8 cellular contexts compared by ENCODE assay signal in genomic region chr7:101754432-101755159, GRCh38.
DNase-seq lines count a peak whose midpoint lies in the region; ATAC-seq and TF ChIP-seq lines count a peak whose summit lies in the region.

No MANE protein-coding gene starts in this region.

- H4K20me1 ChIP-seq in DND-41 (ENCODE audit: insufficient read depth, low read length), result no peaks in the 10 kb centered on the region

- peak overlapping the region; percentile 86 for H3K27ac Mint-ChIP-seq in MCF 10A (ENCODE audit: low read depth, unreplicated experiment)

- H3K27me3 ChIP-seq in DND-41 (ENCODE audit: insufficient read depth, low read length, poor library complexity), result no peaks in the 10 kb centered on the region
- H3K27me3 ChIP-seq in muscle layer of duodenum (ENCODE audit: low read depth, low read length), result no peaks in the 10 kb centered on the region

- H3K36me3 ChIP-seq in DND-41 (ENCODE audit: insufficient read depth, low read length), result no peaks in the 10 kb centered on the region
- H3K36me3 ChIP-seq in muscle layer of duodenum (ENCODE audit: control insufficient read depth in 1 of 2, insufficient read depth in 2 of 2, low read length in 2 of 2), result no peaks in the 10 kb centered on the region

- H2AFZ ChIP-seq in DND-41 (ENCODE audit: low read depth, low read length), result peak overlapping the region; percentile 90

- peak overlapping the region; percentile 4 to 53; a peak in 3 of 4 replicates for H3K4me3 ChIP-seq in DND-41 (ENCODE audit: low read depth in 1 of 2, low read length in 2 of 2)
- H3K4me3 ChIP-seq in muscle layer of duodenum (ENCODE audit: low read depth in 1 of 2, low read length in 2 of 2), result peak overlapping the region; percentile 69 to 84

- intact Hi-C loops in MCF 10A (cut with micrococcal nuclease) (loop anchor here (2.0 kb wide), 1 partner anchor 38 kb away; no protein-coding TSS in a partner anchor), posterior vena cava (cut with DNase I) (no loop called here)

- no TSS peak for BruUV-seq in MCF 10A (replicated peaks; lab: Mats Ljungman, UMichigan)

- no peak for TF ChIP-seq CTCF in DND-41 (IDR thresholded peaks at IDR 0.05; ENCODE audit: borderline replicate concordance, extremely low read depth, low read length, poor library complexity, severe bottlenecking)
- no peak for TF ChIP-seq CTCF in MCF 10A (IDR thresholded peaks at IDR 0.05; ENCODE audit: unreplicated experiment)

- H3K4me1 ChIP-seq in DND-41 (ENCODE audit: insufficient read depth, low read length) (peaks cover 21% of the 10 kb centered on the region), muscle layer of duodenum (ENCODE audit: control insufficient read depth in 1 of 2, insufficient read depth in 2 of 2, low read length in 2 of 2) (no peaks in the 10 kb centered on the region)

- H3K27me3 Mint-ChIP-seq in MCF 10A (ENCODE audit: insufficient read depth, unreplicated experiment), result no peaks in the 10 kb centered on the region

- POLR2A ChIA-PET in MCF 10A (lab: Yijun Ruan, JAX), result no interaction called here

- peak overlapping the region; percentile 78 for H3K4me3 Mint-ChIP-seq in MCF 10A (ENCODE audit: unreplicated experiment)

- no peaks in the 10 kb centered on the region for H3K36me3 Mint-ChIP-seq in MCF 10A (ENCODE audit: insufficient read depth, unreplicated experiment)

- peaks cover 5% of the 10 kb centered on the region for H3K4me1 Mint-ChIP-seq in MCF 10A (ENCODE audit: insufficient read depth, unreplicated experiment)

- ATAC-seq in DND-41 (ENCODE audit: insufficient read depth, low read depth) (peak; percentile 82), HG03280 (IDR thresholded peaks at IDR 0.05; ENCODE audit: unreplicated experiment) (no peak), GM19395 (IDR thresholded peaks at IDR 0.05; ENCODE audit: unreplicated experiment) (no peak)

- H3K9ac ChIP-seq in DND-41 (ENCODE audit: low read depth, low read length), result peak overlapping the region; percentile 38

- H3K9me3 Mint-ChIP-seq in MCF 10A (ENCODE audit: unreplicated experiment), result no peaks in the 10 kb centered on the region

- H3K9me3 ChIP-seq in DND-41 (ENCODE audit: insufficient read depth, low read length, severe bottlenecking) (no peaks in the 10 kb centered on the region), muscle layer of duodenum (ENCODE audit: control insufficient read depth in 1 of 2, low read length in 2 of 2) (no peaks in the 10 kb centered on the region)

- H3K4me2 ChIP-seq in DND-41 (ENCODE audit: insufficient read depth, low read length), result peak overlapping the region; percentile 67

- CTCF ChIA-PET in MCF 10A (lab: Yijun Ruan, JAX), result no interaction called here

- peak; percentile 58 for DNase-seq in DND-41
- DNase-seq in NCI-H1694 (lab: John Stamatoyannopoulos, UW), result peak; percentile 41
- DNase-seq in MCF 10A (ENCODE audit: unreplicated experiment), result peak; percentile 59
- DNase-seq in posterior vena cava (ENCODE audit: low spot score), result no peak
- DNase-seq in HUDEP-2 (lab: John Stamatoyannopoulos, UW; ENCODE audit: unreplicated experiment in 76 of 76), result no peak

- H3K79me2 ChIP-seq in DND-41 (ENCODE audit: insufficient read depth, low read length), result no peaks in the 10 kb centered on the region

- peak overlapping the region; percentile 67 for H3K27ac ChIP-seq in DND-41 (ENCODE audit: low read length)
- peak overlapping the region; percentile 29 for H3K27ac ChIP-seq in muscle layer of duodenum (ENCODE audit: low read length)

Comparison
In these comparisons a context has a peak if more than half of its experiments do, and no peak if none do; other contexts are left out.
1. DNase-seq: peak in DND-41 (single experiment), NCI-H1694 (single experiment) and MCF 10A (single experiment); none in posterior vena cava (single experiment) and HUDEP-2 (0 of 76).